ENCODE assay signal across 13 cellular contexts in the genomic region with DNA sequence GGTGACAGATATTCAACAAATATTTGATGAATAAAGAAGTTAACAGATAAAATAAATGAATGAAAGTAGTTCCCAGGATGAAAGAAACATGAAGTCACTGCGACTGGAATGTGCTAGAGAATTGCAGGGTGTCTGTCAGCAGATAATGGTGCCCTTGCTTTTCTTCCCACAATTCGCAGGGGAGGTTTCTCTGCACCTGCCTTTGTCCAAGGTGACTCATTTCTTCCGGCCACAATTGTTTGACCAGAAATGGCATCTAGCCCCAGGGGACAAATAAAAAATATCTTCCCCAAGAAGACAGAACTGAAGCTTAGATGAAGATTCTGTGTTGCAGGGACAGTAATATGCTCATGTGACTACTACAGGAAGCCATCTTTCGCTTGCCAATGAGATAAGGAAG.
DNase-seq lines count a peak whose midpoint lies in the region; ATAC-seq, FAIRE-seq and TF ChIP-seq lines count a peak whose summit lies in the region.
"Had no signal": no experiment of that assay in that cellular context is flagged by ENCODE, and none has a peak within 500 bp of the region (broad histone marks: within the 10 kb centered on the region; RNA-seq: fewer than 3 reads in every experiment).

No MANE protein-coding gene starts in this region.

- TF ChIP-seq CTCF in PC-3 (conservative IDR thresholded peaks at IDR 0.05; ENCODE audit: low read depth, low read length): no peak

- CTCF ChIA-PET in PC-3 (lab: Charles Lee): no interaction called here

- BruUV-seq in PC-3 (replicated peaks; lab: Mats Ljungman, UMichigan): no TSS peak

- no peak overlapping the region for H3K9ac ChIP-seq in BLaER1
- peak overlapping the region; percentile 46 for H3K9ac ChIP-seq in PC-3 (ENCODE audit: low read length)

- H4K20me1 ChIP-seq in BLaER1 (no peaks in the 10 kb centered on the region), PC-3 (ENCODE audit: low read length) (no peaks in the 10 kb centered on the region)

- H3K27me3 ChIP-seq in BLaER1 (no peaks in the 10 kb centered on the region), PC-3 (ENCODE audit: low read length) (no peaks in the 10 kb centered on the region)

- peak; percentile 91 for FAIRE-seq in H54 (lab: Jason Lieb, UNC)

- H3K9me2 ChIP-seq in PC-3 (replicated peaks; ENCODE audit: low read length): no peaks in the 10 kb centered on the region

- no peaks in the 10 kb centered on the region for H3K79me2 ChIP-seq in PC-3 (ENCODE audit: low read length)

- POLR2A ChIA-PET in PC-3 (lab: Charles Lee; ENCODE audit: unreplicated experiment): interaction anchor here (0.7 kb wide), 1 partner anchor 240 kb away, joined by 4 read pairs; no protein-coding TSS in a partner anchor

- H2AFZ ChIP-seq in PC-3 (ENCODE audit: low read length): no peak overlapping the region

- peak; percentile 74 for ATAC-seq in PC-3

- peaks cover 10% of the 10 kb centered on the region; the same call in 1 of the 2 replicates for H3K9me3 ChIP-seq in BLaER1
- H3K9me3 ChIP-seq in PC-3 (ENCODE audit: low read length): 0 out of 2 replicates have a peak, but pooled peaks cover 10% of the 10 kb centered on the region

- peak overlapping the region; percentile 67 for H3K4me2 ChIP-seq in BLaER1
- H3K4me2 ChIP-seq in PC-3 (ENCODE audit: low read length): peak overlapping the region; percentile 36

- no peak for TF ChIP-seq POLR2A in H54 (IDR thresholded peaks at IDR 0.05; ENCODE audit: low read depth, low read length)

- H3K4me3 ChIP-seq in BLaER1 (no peak overlapping the region), PC-3 (ENCODE audit: low read length) (no peak overlapping the region)

- peak; percentile 38 for DNase-seq in H54 (ENCODE audit: insufficient read length, low spot score)
- DNase-seq in PC-3: peak; percentile 100
- peak; percentile 5 for DNase-seq in germinal center (ENCODE audit: low spot score)
- DNase-seq in stimulated activated CD4-positive, alpha-beta T cell treated with anti-CD3 and anti-CD28 coated beads, Interleukin-4, amount 100 ng/mL, for 1 hour: no peak
- no peak for DNase-seq in SW 1271 (lab: John Stamatoyannopoulos, UW)
- DNase-seq in iPS-NIHi11 (ENCODE audit: low spot score): no peak
- DNase-seq in globus pallidus (ENCODE audit: low spot score): no peak
- DNase-seq: activated CD4-positive, alpha-beta memory T cell treated with anti-CD3 and anti-CD28 coated beads for 36 hours; activated naive CD8-positive, alpha-beta T cell treated with anti-CD3 and anti-CD28 coated beads for 36 hours; CD4-positive, alpha-beta memory T cell; nephron progenitor cell; SIG-M5 had no signal

- intact Hi-C loops in PC-3 (cut with micrococcal nuclease): loop anchor here (1.0 to 5.0 kb wide), 10 partner anchors 81 to 757 kb away; partner anchors contain the start of gene TBX3

- H3K36me3 ChIP-seq in BLaER1 (no peaks in the 10 kb centered on the region), PC-3 (ENCODE audit: low read depth, low read length) (no peaks in the 10 kb centered on the region; the same call in 1 of the 2 replicates)

- H3F3A ChIP-seq in PC-3 (ENCODE audit: low read length, unreplicated experiment): peaks cover 6% of the 10 kb centered on the region

- H3K4me1 ChIP-seq in BLaER1 (peaks cover 46% of the 10 kb centered on the region), PC-3 (ENCODE audit: insufficient read depth, low read length) (peaks cover 40% of the 10 kb centered on the region)

- no peak overlapping the region for H3K27ac ChIP-seq in BLaER1
- peak overlapping the region; percentile 92 for H3K27ac ChIP-seq in PC-3 (ENCODE audit: low read length)

Comparison
In these comparisons a context has a peak if more than half of its experiments do, and no peak if none do; other contexts are left out.
1. DNase-seq: peak in H54 (single experiment), PC-3 (single experiment) and germinal center (single experiment); none in stimulated activated CD4-positive, alpha-beta T cell treated with anti-CD3 and anti-CD28 coated beads, Interleukin-4, amount 100 ng/mL, for 1 hour (single experiment), SW 1271 (0 of 2), iPS-NIHi11 (single experiment) and globus pallidus (single experiment).